Comparison of ENCODE assay signal across 8 cellular contexts in the genomic region with DNA sequence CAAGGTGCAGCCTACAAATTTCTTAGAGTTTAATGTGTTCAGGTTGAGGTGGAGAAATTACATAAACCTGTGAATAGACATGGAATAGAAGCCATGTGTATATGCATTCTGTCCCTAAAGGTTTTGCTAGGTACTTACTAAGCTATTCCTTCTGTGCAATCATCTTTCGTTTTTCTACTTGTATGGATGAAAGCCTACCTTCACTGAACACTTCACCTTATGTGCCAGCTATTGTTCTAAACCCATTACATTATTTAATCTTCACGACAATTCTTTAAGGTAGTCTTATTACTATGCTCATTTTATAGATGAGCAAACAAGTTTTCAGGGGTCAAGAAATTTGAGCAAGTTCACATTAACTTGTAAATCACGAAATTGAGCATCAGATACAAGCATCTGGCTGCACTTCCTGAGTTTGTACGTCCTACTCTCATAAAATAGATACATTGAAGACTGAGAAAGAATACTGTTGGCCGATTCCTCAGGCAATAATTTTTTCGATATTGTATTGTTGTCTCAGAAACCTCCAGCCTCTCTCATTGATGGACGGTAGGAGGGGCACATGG. TPM values are rescaled to one million over a fixed set of nuclear protein-coding genes. Genes with fewer than 3 reads are reported as not detected.
DNase-seq lines count a peak whose midpoint lies in the region; ATAC-seq, FAIRE-seq and TF ChIP-seq lines count a peak whose summit lies in the region.

No MANE protein-coding gene starts in this region.

- ATAC-seq in A549: no peak
- ATAC-seq in GM18511 (IDR thresholded peaks at IDR 0.05; ENCODE audit: unreplicated experiment): no peak

- peak overlapping the region; percentile 11 to 66 for H3K18ac ChIP-seq in mesenchymal stem cell (ENCODE audit: low read depth in 1 of 2, low read length in 2 of 2)

- no peak overlapping the region for H3K14ac ChIP-seq in mesenchymal stem cell (ENCODE audit: low read length in 2 of 2)

- H2BK120ac ChIP-seq in mesenchymal stem cell (ENCODE audit: low read depth, low read length): no peak overlapping the region

- H2AK5ac ChIP-seq in mesenchymal stem cell (ENCODE audit: low read length, severe bottlenecking): no peak overlapping the region

- H3K4me2 ChIP-seq in A549 (peak overlapping the region; percentile 69), mesenchymal stem cell (ENCODE audit: low read length, poor library complexity, severe bottlenecking) (peak overlapping the region; percentile 61)

- H3K4me1 ChIP-seq in A549 (peaks cover 13% of the 10 kb centered on the region), HEK293 (ENCODE audit: control insufficient read depth, insufficient read depth, low read length) (peaks cover 6% of the 10 kb centered on the region; the same call in 1 of the 2 replicates), mesenchymal stem cell (ENCODE audit: control insufficient read depth, insufficient read depth, low read depth, low read length) (no peaks in the 10 kb centered on the region)

- H4K91ac ChIP-seq in mesenchymal stem cell (ENCODE audit: low read length): no peak overlapping the region

- CTCF ChIA-PET in A549 (lab: Yijun Ruan, JAX): interaction anchor here (0.6 to 2.1 kb wide), 5 partner anchors 10 to 1923 kb away, joined by 3 to 5 read pairs (median 3); no protein-coding TSS in a partner anchor
- CTCF ChIA-PET in HEK293 (lab: Yijun Ruan, JAX): interaction anchor here (0.8 to 1.7 kb wide), 2 partner anchors 11 to 612 kb away, joined by 3 to 5 read pairs; no protein-coding TSS in a partner anchor

- TF ChIP-seq RAD21 in A549 (conservative IDR thresholded peaks at IDR 0.05 in 1 of 2, IDR thresholded peaks at IDR 0.05 in 1 of 2): no peak

- no peaks in the 10 kb centered on the region for H3K27me3 ChIP-seq in mesenchymal stem cell (ENCODE audit: control insufficient read depth in 1 of 2, insufficient read depth in 1 of 2, low read length in 2 of 2)

- no peak overlapping the region for H3K4ac ChIP-seq in mesenchymal stem cell (ENCODE audit: low read depth in 1 of 2, low read length in 2 of 2)

- TF ChIP-seq CTCF in A549 (IDR thresholded peaks at IDR 0.05) (no peak), HEK293 (tag by site-specific recombination; IDR thresholded peaks at IDR 0.05) (no peak), astrocyte of the cerebellum (IDR thresholded peaks at IDR 0.05; ENCODE audit: low read depth, low read length, missing control alignments) (no peak)

- H3K36me3 ChIP-seq in HEK293 (ENCODE audit: control insufficient read depth in 2 of 2, insufficient read depth in 1 of 2, low read length in 2 of 2): peaks cover 30 to 31% of the 10 kb centered on the region in 2 experiments
- H3K36me3 ChIP-seq in mesenchymal stem cell (ENCODE audit: control insufficient read depth in 1 of 2, insufficient read depth in 2 of 2, low read depth in 1 of 2, low read length in 2 of 2): peaks cover 0 to 26% of the 10 kb centered on the region in 2 experiments

- H3K9me3 ChIP-seq in A549: no peaks in the 10 kb centered on the region
- no peaks in the 10 kb centered on the region for H3K9me3 ChIP-seq in HEK293 (ENCODE audit: control insufficient read depth, insufficient read depth, low read depth, low read length)
- H3K9me3 ChIP-seq in mesenchymal stem cell (ENCODE audit: control insufficient read depth, low read length): no peaks in the 10 kb centered on the region

- H3K9ac ChIP-seq in mesenchymal stem cell (ENCODE audit: low read length): peak overlapping the region; percentile 87

- POLR2A ChIA-PET in A549 (lab: Yijun Ruan, JAX) (interaction anchor here (0.6 to 2.2 kb wide), 15 partner anchors 10 to 618 kb away, joined by 3 to 19 read pairs (median 3); partner anchors contain the start of gene ISL2), HEK293 (lab: Yijun Ruan, JAX) (interaction anchor here (0.8 to 2.3 kb wide), 15 partner anchors 8 to 1563 kb away, joined by 3 to 16 read pairs (median 4); partner anchors contain the start of genes ISL2, SCAPER, SIN3A and TSPAN3)

- peaks cover 11% of the 10 kb centered on the region for H3K79me1 ChIP-seq in mesenchymal stem cell (replicated peaks; ENCODE audit: low read length, poor library complexity, severe bottlenecking)

- no peak for TF ChIP-seq EP300 in A549 (IDR thresholded peaks at IDR 0.05)

- H2BK5ac ChIP-seq in mesenchymal stem cell (ENCODE audit: low read depth, low read length, poor library complexity, severe bottlenecking): no peak overlapping the region

- in situ Hi-C loops in astrocyte of the cerebellum (cut with HindIII; ENCODE audit: low sequenced_read_pairs): no loop called here

- H2BK12ac ChIP-seq in mesenchymal stem cell (ENCODE audit: low read length in 2 of 2): no peak overlapping the region

- peak; percentile 61 for FAIRE-seq in A549 (lab: Jason Lieb, UNC)

- DNase-seq in A549 (ENCODE audit: low read depth in 1 of 2, low spot score in 1 of 2): no peak
- no peak for DNase-seq in astrocyte of the cerebellum (ENCODE audit: low read depth)
- no peak for DNase-seq in mesenchymal stem cell
- no peak for DNase-seq in mucosa of gallbladder (ENCODE audit: low spot score)
- DNase-seq in NCI-H524 treated with DMSO at 0.1 percent for 48 hours (lab: John Stamatoyannopoulos, UW): no peak
- no peak for DNase-seq in ureter (ENCODE audit: low spot score)

- peak overlapping the region; percentile 87 for H3K4me3 ChIP-seq in A549
- H3K4me3 ChIP-seq in HEK293 (ENCODE audit: low read depth, low read length): peak overlapping the region; percentile 90
- peak overlapping the region; percentile 64 for H3K4me3 ChIP-seq in astrocyte of the cerebellum (ENCODE audit: low read depth, low read length)
- H3K4me3 ChIP-seq in mesenchymal stem cell (ENCODE audit: insufficient read depth in 1 of 2, low read depth in 1 of 2, low read length in 2 of 2): peak overlapping the region; percentile 82 to 97

- no peak for TF ChIP-seq POLR2A in A549 (IDR thresholded peaks at IDR 0.05; ENCODE audit: low read length)

- no peak overlapping the region for H2BK15ac ChIP-seq in mesenchymal stem cell (ENCODE audit: low read depth, poor library complexity, severe bottlenecking)

- no peak overlapping the region for H3K23ac ChIP-seq in mesenchymal stem cell (ENCODE audit: low read length in 2 of 2)

- peak overlapping the region; percentile 30 for H4K8ac ChIP-seq in mesenchymal stem cell (ENCODE audit: low read length)

- H3K27ac ChIP-seq in A549 (peak overlapping the region; percentile 67 to 85), HEK293 (ENCODE audit: extremely low read depth, low read depth, low read length) (no peak overlapping the region; the same call in 1 of the 2 replicates), mesenchymal stem cell (ENCODE audit: low read length, poor library complexity, severe bottlenecking) (no peak overlapping the region)

- 16% methylated on average over 7 of the region's 7 CpGs for WGBS in A549 (ENCODE audit: missing lambda C conversion rate)
- 53% methylated on average over 5 of the region's 7 CpGs for WGBS in mesenchymal stem cell

- peak overlapping the region; percentile 96 for H2AFZ ChIP-seq in mesenchymal stem cell (ENCODE audit: low read depth, low read length)

TF ChIP-seq in A549, 52 proteins besides CTCF, POLR2A, EP300 and RAD21:
- TF ChIP-seq CHD2 (IDR thresholded peaks at IDR 0.05; ENCODE audit: low read length, partially characterized antibody) (no peak), PHF8 (IDR thresholded peaks at IDR 0.05; ENCODE audit: borderline replicate concordance, low read depth) (peak; percentile 86; the same call in 1 of the 2 replicates)

TF ChIP-seq in HEK293, 187 proteins besides CTCF, POLR2A, EP300 and RAD21 (continues in another document):
- TF ChIP-seq ZNF610 (tag by site-specific recombination; IDR thresholded peaks at IDR 0.05; ENCODE audit: borderline replicate concordance): 0 out of 2 replicates have a peak, but pooled peaks have one; percentile 19
- TF ChIP-seq, protein P1, sequence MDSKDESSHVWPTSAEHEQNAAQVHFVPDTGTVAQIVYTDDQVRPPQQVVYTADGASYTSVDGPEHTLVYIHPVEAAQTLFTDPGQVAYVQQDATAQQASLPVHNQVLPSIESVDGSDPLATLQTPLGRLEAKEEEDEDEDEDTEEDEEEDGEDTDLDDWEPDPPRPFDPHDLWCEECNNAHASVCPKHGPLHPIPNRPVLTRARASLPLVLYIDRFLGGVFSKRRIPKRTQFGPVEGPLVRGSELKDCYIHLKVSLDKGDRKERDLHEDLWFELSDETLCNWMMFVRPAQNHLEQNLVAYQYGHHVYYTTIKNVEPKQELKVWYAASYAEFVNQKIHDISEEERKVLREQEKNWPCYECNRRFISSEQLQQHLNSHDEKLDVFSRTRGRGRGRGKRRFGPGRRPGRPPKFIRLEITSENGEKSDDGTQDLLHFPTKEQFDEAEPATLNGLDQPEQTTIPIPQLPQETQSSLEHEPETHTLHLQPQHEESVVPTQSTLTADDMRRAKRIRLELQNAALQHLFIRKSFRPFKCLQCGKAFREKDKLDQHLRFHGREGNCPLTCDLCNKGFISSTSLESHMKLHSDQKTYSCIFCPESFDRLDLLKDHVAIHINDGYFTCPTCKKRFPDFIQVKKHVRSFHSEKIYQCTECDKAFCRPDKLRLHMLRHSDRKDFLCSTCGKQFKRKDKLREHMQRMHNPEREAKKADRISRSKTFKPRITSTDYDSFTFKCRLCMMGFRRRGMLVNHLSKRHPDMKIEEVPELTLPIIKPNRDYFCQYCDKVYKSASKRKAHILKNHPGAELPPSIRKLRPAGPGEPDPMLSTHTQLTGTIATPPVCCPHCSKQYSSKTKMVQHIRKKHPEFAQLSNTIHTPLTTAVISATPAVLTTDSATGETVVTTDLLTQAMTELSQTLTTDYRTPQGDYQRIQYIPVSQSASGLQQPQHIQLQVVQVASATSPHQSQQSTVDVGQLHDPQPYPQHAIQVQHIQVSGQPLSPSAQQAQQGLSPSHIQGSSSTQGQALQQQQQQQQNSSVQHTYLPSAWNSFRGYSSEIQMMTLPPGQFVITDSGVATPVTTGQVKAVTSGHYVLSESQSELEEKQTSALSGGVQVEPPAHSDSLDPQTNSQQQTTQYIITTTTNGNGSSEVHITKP (tag by site-specific recombination; IDR thresholded peaks at IDR 0.05): no peak

RNA-seq across cellular contexts. Expression of gene RCN2, which starts 0.6 kb away (rescaled TPM):
- polyA plus RNA-seq in A549 (2011; rRNA removed) (102 and 152 TPM in 2 replicates), A549 (2017; fragmentation: RNase III; extraction: RNeasy Plus Mini Kit Qiagen cat#74134 plus additional on column Dnase treatment) (78.6 to 81.3 TPM (median 81.1 TPM) in 3 replicates)
- polyA plus RNA-seq in A549 (2012; cell fraction: cytosol; rRNA removed): 43.8 and 52.6 TPM in 2 replicates
- 15.3 and 16.0 TPM in 2 replicates for polyA plus RNA-seq in A549 (2012; cell fraction: nucleus; rRNA removed)
- polyA minus RNA-seq in A549 (2011; rRNA and poly(A)+ RNA removed): 9.0 and 10.3 TPM in 2 replicates
- 77.6 TPM for polyA plus RNA-seq in mesenchymal stem cell (2013, experiment 1 of 2)
- polyA plus RNA-seq in mesenchymal stem cell (2013, experiment 2 of 2): 81.4 TPM
- total RNA-seq in mucosa of gallbladder (34.3 TPM), ureter (47.4 TPM)

RNA-seq across cellular contexts. Expression of gene SCAPER, which starts 25.8 kb away (rescaled TPM):
- polyA plus RNA-seq in A549 (2011; rRNA removed) (4.9 and 7.6 TPM in 2 replicates), A549 (2017; fragmentation: RNase III; extraction: RNeasy Plus Mini Kit Qiagen cat#74134 plus additional on column Dnase treatment) (4.0 to 5.7 TPM (median 5.5 TPM) in 3 replicates)
- polyA plus RNA-seq in A549 (2012; cell fraction: cytosol; rRNA removed): 1.3 and 1.6 TPM in 2 replicates
- 1.8 and 3.4 TPM in 2 replicates for polyA plus RNA-seq in A549 (2012; cell fraction: nucleus; rRNA removed)
- 4.4 and 4.9 TPM in 2 replicates for polyA minus RNA-seq in A549 (2011; rRNA and poly(A)+ RNA removed)
- 4.2 TPM for polyA plus RNA-seq in mesenchymal stem cell (2013, experiment 1 of 2)
- 4.4 TPM for polyA plus RNA-seq in mesenchymal stem cell (2013, experiment 2 of 2)
- total RNA-seq in mucosa of gallbladder (20.7 TPM), ureter (45.9 TPM)

Comparison
In these comparisons a context has a peak if more than half of its experiments do, and no peak if none do; other contexts are left out.
1. H3K27ac ChIP-seq: peak in A549 (2 of 2); none in HEK293 (single experiment) and mesenchymal stem cell (single experiment).
2. Peak in every context shown above with its lines, with median percentiles within 50 percentile points of each other: H3K4me3 ChIP-seq.